ENCODE assay signal across 14 cellular contexts in genomic region chr19:1754651-1755466, GRCh38. TPM values are rescaled to one million over a fixed set of nuclear protein-coding genes. Genes with fewer than 3 reads are reported as not detected.
DNase-seq lines count a peak whose midpoint lies in the region; ATAC-seq and TF ChIP-seq lines count a peak whose summit lies in the region.
"Had no signal": no experiment of that assay in that cellular context is flagged by ENCODE, and none has a peak within 500 bp of the region (broad histone marks: within the 10 kb centered on the region; RNA-seq: fewer than 3 reads in every experiment).

No MANE protein-coding gene starts in this region.

- peak overlapping the region; percentile 29; the same call in 1 of the 2 replicates for H3K4me3 ChIP-seq in HUES64 (ENCODE audit: low read length)
- H3K4me3 ChIP-seq in testis = peak overlapping the region in 1 of 2 donors; percentile 17

- ATAC-seq in naive B cell (ENCODE audit: low read depth in 2 of 2) (no peak), GM21447 (IDR thresholded peaks at IDR 0.05; ENCODE audit: unreplicated experiment) (no peak)

- peaks cover 64% of the 10 kb centered on the region for H3K36me3 Mint-ChIP-seq in Calu3 (ENCODE audit: insufficient read depth, unreplicated experiment)
- H3K36me3 Mint-ChIP-seq in activated T-helper 2 cell treated with anti-CD3 and anti-CD28 coated beads, Interferon-gamma antibody, Interleukin-2, Interleukin-4, amounts not matched to agents 10 μg/mL and 5 μg/mL and 100 μg/mL, durations not matched to agents 14 hours and 24 hours and 36 hours (ENCODE audit: low read depth) = no peaks in the 10 kb centered on the region
- H3K36me3 Mint-ChIP-seq in naive B cell = peaks cover 0 to 8% of the 10 kb centered on the region in 2 donors

- no peaks in the 10 kb centered on the region for H3K9me3 Mint-ChIP-seq in Calu3 (ENCODE audit: low read depth, unreplicated experiment)
- H3K9me3 Mint-ChIP-seq in activated T-helper 2 cell treated with anti-CD3 and anti-CD28 coated beads, Interferon-gamma antibody, Interleukin-2, Interleukin-4, amounts not matched to agents 10 μg/mL and 5 μg/mL and 100 μg/mL, durations not matched to agents 14 hours and 24 hours and 36 hours = no peaks in the 10 kb centered on the region
- H3K9me3 Mint-ChIP-seq in naive B cell = no peaks in the 10 kb centered on the region

- peak; percentile 55 for DNase-seq in Calu3
- DNase-seq in activated T-helper 2 cell treated with anti-CD3 and anti-CD28 coated beads, Interferon-gamma antibody, Interleukin-2, Interleukin-4, amounts not matched to agents 10 μg/mL and 5 μg/mL and 100 μg/mL, durations not matched to agents 14 hours and 24 hours and 36 hours (ENCODE audit: low spot score) = peak; percentile 20
- no peak for DNase-seq in naive B cell
- no peak for DNase-seq in NCI-H345 treated with DMSO at 0.1 percent for 48 hours (lab: John Stamatoyannopoulos, UW; ENCODE audit: unreplicated experiment)
- no peak for DNase-seq in testis
- DNase-seq in stimulated activated CD4-positive, alpha-beta T cell treated with anti-CD3 and anti-CD28 coated beads, Interleukin-2, amount 100 ng/mL, for 24 hours = no peak
- DNase-seq: KG1, NCI-H2081 treated with DMSO at 0.1 percent for 48 hours, OCI-M1, T-helper 9 cell had no signal

- H3K27ac Mint-ChIP-seq in Calu3 (ENCODE audit: unreplicated experiment) = peak overlapping the region; percentile 74
- H3K27ac Mint-ChIP-seq in activated T-helper 2 cell treated with anti-CD3 and anti-CD28 coated beads, Interferon-gamma antibody, Interleukin-2, Interleukin-4, amounts not matched to agents 10 μg/mL and 5 μg/mL and 100 μg/mL, durations not matched to agents 14 hours and 24 hours and 36 hours = no peak overlapping the region
- peak overlapping the region in 3 of 6 donors; percentile 42 to 83 (median 78) for H3K27ac Mint-ChIP-seq in naive B cell

- H3K9ac ChIP-seq in HUES64 (ENCODE audit: low read depth, low read length) = no peak overlapping the region

- H3K27ac ChIP-seq in HUES64 (ENCODE audit: low read depth, low read length) (no peak overlapping the region), testis (no peak overlapping the region)

- 2% methylated on average over 78 of the region's 78 CpGs for WGBS in HUES64
- WGBS in testis, 2 donors = 1% methylated on average over 53 of the region's 78 CpGs; no CpG with 5 or more reads in 1 of the 2 donors

- H3K4me1 Mint-ChIP-seq in Calu3 (ENCODE audit: low read depth, unreplicated experiment) = peaks cover 9% of the 10 kb centered on the region
- H3K4me1 Mint-ChIP-seq in activated T-helper 2 cell treated with anti-CD3 and anti-CD28 coated beads, Interferon-gamma antibody, Interleukin-2, Interleukin-4, amounts not matched to agents 10 μg/mL and 5 μg/mL and 100 μg/mL, durations not matched to agents 14 hours and 24 hours and 36 hours (ENCODE audit: low read depth) = peaks cover 3% of the 10 kb centered on the region
- peaks cover 34 to 41% (median 35%) of the 10 kb centered on the region in 3 donors for H3K4me1 Mint-ChIP-seq in naive B cell

- no peaks in the 10 kb centered on the region for H3K9me3 ChIP-seq in HUES64 (ENCODE audit: insufficient read depth, low read depth, low read length)
- no peaks in the 10 kb centered on the region for H3K9me3 ChIP-seq in testis

- CTCF ChIA-PET in Calu3 (lab: Charles Lee) = no interaction called here

- intact Hi-C loops in Calu3 (cut with micrococcal nuclease; ENCODE audit: unreplicated experiment) (loop anchor here (5.0 kb wide), 1 partner anchor 78 kb away; no protein-coding TSS in a partner anchor), testis (cut with DNase I; ENCODE audit: low total_unique reads) (no loop called here)
- intact Hi-C loops in activated T-helper 2 cell treated with anti-CD3 and anti-CD28 coated beads, Interferon-gamma antibody, Interleukin-2, Interleukin-4, amounts not matched to agents 10 μg/mL and 5 μg/mL and 100 μg/mL, durations not matched to agents 14 hours and 24 hours and 36 hours (cut with micrococcal nuclease) = no loop called here

- no peak for TF ChIP-seq POLR2A in testis (IDR thresholded peaks at IDR 0.05)

- no TSS peak for BruUV-seq in Calu3 (replicated peaks; lab: Mats Ljungman, UMichigan)

- H3K4me1 ChIP-seq in HUES64 (ENCODE audit: insufficient read depth, low read length) (no peaks in the 10 kb centered on the region), testis (peaks cover 3% of the 10 kb centered on the region)

- H3K27me3 Mint-ChIP-seq in Calu3 (ENCODE audit: unreplicated experiment) (no peaks in the 10 kb centered on the region), naive B cell (peaks cover 19 to 73% (median 63%) of the 10 kb centered on the region in 3 donors)
- H3K27me3 Mint-ChIP-seq in activated T-helper 2 cell treated with anti-CD3 and anti-CD28 coated beads, Interferon-gamma antibody, Interleukin-2, Interleukin-4, amounts not matched to agents 10 μg/mL and 5 μg/mL and 100 μg/mL, durations not matched to agents 14 hours and 24 hours and 36 hours (ENCODE audit: low read depth) = peaks cover 62% of the 10 kb centered on the region

- H3K36me3 ChIP-seq in HUES64 (ENCODE audit: insufficient read depth, low read length) (no peaks in the 10 kb centered on the region), testis (ENCODE audit: low read depth, missing control alignments) (no peaks in the 10 kb centered on the region)

- no peak for TF ChIP-seq CTCF in Calu3 (IDR thresholded peaks at IDR 0.05; ENCODE audit: unreplicated experiment)
- no peak for TF ChIP-seq CTCF in testis (IDR thresholded peaks at IDR 0.05)

- H3K4me3 Mint-ChIP-seq in Calu3 (ENCODE audit: low read depth, unreplicated experiment) = peak overlapping the region; percentile 80
- no peak overlapping the region for H3K4me3 Mint-ChIP-seq in activated T-helper 2 cell treated with anti-CD3 and anti-CD28 coated beads, Interferon-gamma antibody, Interleukin-2, Interleukin-4, amounts not matched to agents 10 μg/mL and 5 μg/mL and 100 μg/mL, durations not matched to agents 14 hours and 24 hours and 36 hours (ENCODE audit: low read depth)
- peak overlapping the region in 7 of 8 donors; percentile 25 to 80 (median 53) for H3K4me3 Mint-ChIP-seq in naive B cell

- peaks cover 98% of the 10 kb centered on the region for H3K27me3 ChIP-seq in HUES64 (ENCODE audit: insufficient read depth, low read length)
- peaks cover 12% of the 10 kb centered on the region for H3K27me3 ChIP-seq in testis

RNA-seq across cellular contexts. Expression of gene ONECUT3, which starts 1.6 kb away (rescaled TPM):
- 20.0 and 25.7 TPM in 2 replicates for total RNA-seq in Calu3 (2022)
- polyA plus RNA-seq in HUES64 (2013, experiment 1 of 2) = 0.05 TPM
- polyA plus RNA-seq in HUES64 (2013, experiment 2 of 2) = 0.13 TPM
- not detected in 2 replicates for total RNA-seq in activated T-helper 2 cell treated with anti-CD3 and anti-CD28 coated beads, Interferon-gamma antibody, Interleukin-2, Interleukin-4, amounts not matched to agents 10 μg/mL and 5 μg/mL and 100 μg/mL, durations not matched to agents 14 hours and 24 hours and 36 hours
- polyA plus RNA-seq in naive B cell (ENCODE audit: low read depth in 6 of 6) = not detected
- under 1 TPM; 0.25 to 0.39 TPM for total RNA-seq in testis
- polyA plus RNA-seq in testis (ENCODE audit: insufficient read depth, low read depth, low replicate concordance) = 0.13 TPM
- total RNA-seq: epithelial cell of proximal tubule, mesenteric fat pad had no signal

RNA-seq across cellular contexts. Expression of gene ATP8B3, which starts 57.2 kb away (rescaled TPM):
- total RNA-seq in Calu3 (2022) = 5.9 and 6.7 TPM in 2 replicates
- 4.8 TPM for polyA plus RNA-seq in HUES64 (2013, experiment 1 of 2)
- 5.4 TPM for polyA plus RNA-seq in HUES64 (2013, experiment 2 of 2)
- 11.3 and 11.5 TPM in 2 replicates for total RNA-seq in activated T-helper 2 cell treated with anti-CD3 and anti-CD28 coated beads, Interferon-gamma antibody, Interleukin-2, Interleukin-4, amounts not matched to agents 10 μg/mL and 5 μg/mL and 100 μg/mL, durations not matched to agents 14 hours and 24 hours and 36 hours
- polyA plus RNA-seq in naive B cell (ENCODE audit: low read depth in 6 of 6) = under 1 TPM in 1 of 6 donors, not detected in 5; 0.09 TPM
- 10 to 100 TPM; 33.2 to 38.0 TPM for total RNA-seq in testis
- 84.2 TPM for polyA plus RNA-seq in testis (ENCODE audit: insufficient read depth, low read depth, low replicate concordance)

Comparison
In these comparisons a context has a peak if more than half of its experiments do, and no peak if none do; other contexts are left out.
1. DNase-seq: peak in Calu3 (single experiment) and activated T-helper 2 cell treated with anti-CD3 and anti-CD28 coated beads, Interferon-gamma antibody, Interleukin-2, Interleukin-4, amounts not matched to agents 10 μg/mL and 5 μg/mL and 100 μg/mL, durations not matched to agents 14 hours and 24 hours and 36 hours (single experiment); none in naive B cell (single experiment), NCI-H345 treated with DMSO at 0.1 percent for 48 hours (single experiment), testis (single experiment) and stimulated activated CD4-positive, alpha-beta T cell treated with anti-CD3 and anti-CD28 coated beads, Interleukin-2, amount 100 ng/mL, for 24 hours (0 of 2).
2. RNA of gene ONECUT3, which starts 1.6 kb away (total RNA-seq): 20.0 to 25.7 TPM in Calu3; 0.25 to 0.39 TPM in testis and not detected in activated T-helper 2 cell treated with anti-CD3 and anti-CD28 coated beads, Interferon-gamma antibody, Interleukin-2, Interleukin-4, amounts not matched to agents 10 μg/mL and 5 μg/mL and 100 μg/mL, durations not matched to agents 14 hours and 24 hours and 36 hours; every median in the first group is over 10 times any median in the second.